Comparison of ENCODE assay signal across 20 cellular contexts in the genomic region with DNA sequence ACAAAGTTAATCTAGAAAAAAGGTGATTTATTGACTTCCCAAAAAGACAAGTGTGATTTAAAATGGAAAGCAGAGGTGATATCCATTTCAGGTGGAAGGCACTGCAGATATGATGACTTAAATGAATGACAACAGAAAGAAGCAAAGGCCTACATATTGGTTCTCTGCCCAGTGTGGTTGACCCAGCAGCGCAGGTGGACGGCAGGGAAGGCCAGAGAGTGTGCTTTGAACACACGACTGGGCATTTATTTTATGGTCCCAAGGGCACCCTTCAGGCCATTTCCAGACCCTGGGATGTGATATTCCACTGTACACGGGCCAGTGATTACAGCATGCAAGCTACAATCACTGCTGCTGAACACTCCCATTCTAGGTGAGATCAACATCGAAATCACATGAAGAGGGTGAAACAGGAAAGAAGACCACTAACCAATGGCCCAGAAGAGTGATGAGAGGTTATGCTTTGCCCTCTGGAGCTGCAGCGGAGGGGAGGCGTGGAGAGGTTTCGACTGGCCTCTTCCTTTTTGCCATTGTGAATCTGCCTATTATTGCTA. TPM values are rescaled to one million over a fixed set of nuclear protein-coding genes. Genes with fewer than 3 reads are reported as not detected.
DNase-seq lines count a peak whose midpoint lies in the region; ATAC-seq and TF ChIP-seq lines count a peak whose summit lies in the region.
"Had no signal": no experiment of that assay in that cellular context is flagged by ENCODE, and none has a peak within 500 bp of the region (broad histone marks: within the 10 kb centered on the region; RNA-seq: fewer than 3 reads in every experiment).

No MANE protein-coding gene starts in this region.

- no peaks in the 10 kb centered on the region for H3K36me3 ChIP-seq in SJCRH30
- H3K36me3 ChIP-seq in colonic mucosa, result no peaks in the 10 kb centered on the region
- peaks cover 0 to 20% (median 0%) of the 10 kb centered on the region in 3 donors for H3K36me3 ChIP-seq in tibial nerve
- H3K36me3 ChIP-seq: neutrophil had no signal

- 85 to 90% methylated on average over 8 of the region's 8 CpGs for WGBS in tibial nerve, 2 donors

- TF ChIP-seq EP300 in tibial nerve (IDR thresholded peaks at IDR 0.05), result no peak

- H3K4me1 Mint-ChIP-seq in nephron progenitor cell, result peaks cover 12% of the 10 kb centered on the region

- no peaks in the 10 kb centered on the region for H3K27me3 ChIP-seq in SJCRH30
- H3K27me3 ChIP-seq in colonic mucosa, result no peaks in the 10 kb centered on the region
- H3K27me3 ChIP-seq in tibial nerve, result no peaks in the 10 kb centered on the region
- H3K27me3 ChIP-seq: gastroesophageal sphincter, neutrophil, upper lobe of left lung had no signal

- H3K36me3 Mint-ChIP-seq in nephron progenitor cell (ENCODE audit: low read depth), result peaks cover 26% of the 10 kb centered on the region

- H3K27ac ChIP-seq in SJCRH30 (no peak overlapping the region), colonic mucosa (no peak overlapping the region), tibial nerve (no peak overlapping the region)
- H3K27ac ChIP-seq: 22Rv1, gastroesophageal sphincter, neutrophil, upper lobe of left lung had no signal

- H3K27ac Mint-ChIP-seq in nephron progenitor cell, result peak overlapping the region; percentile 49

- TF ChIP-seq POLR2A in tibial nerve (IDR thresholded peaks at IDR 0.05), result no peak

- H3K9ac ChIP-seq in colonic mucosa (ENCODE audit: low read depth in 2 of 2, low read length in 2 of 2), result no peak overlapping the region

- H3K4me3 ChIP-seq in SJCRH30 (no peak overlapping the region), colonic mucosa (no peak overlapping the region), tibial nerve (no peak overlapping the region)
- H3K4me3 ChIP-seq: gastroesophageal sphincter, HAP-1, smooth muscle cell, upper lobe of left lung had no signal

- DNase-seq in DMS53 (lab: John Stamatoyannopoulos, UW) (peak; percentile 33), DMS53 treated with DMSO at 0.1 percent for 48 hours (lab: John Stamatoyannopoulos, UW; ENCODE audit: unreplicated experiment) (no peak), nephron progenitor cell (no peak), SJCRH30 (no peak), colonic mucosa (no peak), tibial nerve (ENCODE audit: low spot score in 2 of 2) (no peak)
- DNase-seq: activated CD8-positive, alpha-beta memory T cell treated with anti-CD3 and anti-CD28 coated beads, Interleukin-2, amount 50 U/mL, for 4 hours; anterior cingulate cortex; DMS 273 treated with DMSO at 0.1 percent for 48 hours; effector CD4-positive, alpha-beta T cell; NCI-H524 treated with DMSO at 0.1 percent for 48 hours; upper lobe of left lung had no signal

- TF ChIP-seq CTCF in nephron progenitor cell (IDR thresholded peaks at IDR 0.05), result no peak
- TF ChIP-seq CTCF in colonic mucosa (IDR thresholded peaks at IDR 0.05), result no peak
- no peak for TF ChIP-seq CTCF in tibial nerve (IDR thresholded peaks at IDR 0.05)

- ATAC-seq in GM21786 (IDR thresholded peaks at IDR 0.05; ENCODE audit: unreplicated experiment) (peak; percentile 20), HG03280 (IDR thresholded peaks at IDR 0.05; ENCODE audit: unreplicated experiment) (peak; percentile 16)
- ATAC-seq: gastroesophageal sphincter, Right ventricle myocardium inferior had no signal

- H3K9me3 ChIP-seq in SJCRH30 (replicated peaks) (no peaks in the 10 kb centered on the region), colonic mucosa (no peaks in the 10 kb centered on the region), tibial nerve (no peaks in the 10 kb centered on the region)
- H3K9me3 ChIP-seq: gastroesophageal sphincter, HAP-1, neutrophil, upper lobe of left lung had no signal

- no peaks in the 10 kb centered on the region for H3K27me3 Mint-ChIP-seq in nephron progenitor cell (ENCODE audit: low read depth, poor library complexity)

- H3K4me3 Mint-ChIP-seq in nephron progenitor cell, result no peak overlapping the region

- intact Hi-C loops in colonic mucosa (cut with DNase I), result no loop called here

- no peaks in the 10 kb centered on the region for H3K9me3 Mint-ChIP-seq in nephron progenitor cell

- H3K4me1 ChIP-seq in SJCRH30 (no peaks in the 10 kb centered on the region), colonic mucosa (no peaks in the 10 kb centered on the region), tibial nerve (no peaks in the 10 kb centered on the region)
- H3K4me1 ChIP-seq: gastroesophageal sphincter, upper lobe of left lung had no signal

RNA-seq across cellular contexts. Expression of a gene that starts 33.8 kb away (rescaled TPM):
- 3.5 and 4.5 TPM in 2 replicates for total RNA-seq in SJCRH30 (2014; rRNA removed; shearing (Covaris generic))
- total RNA-seq in colonic mucosa, result 1 to 10 TPM; 5.4 to 6.7 TPM
- total RNA-seq in tibial nerve, result 10 to 100 TPM; 10.2 to 32.1 (median 19.2) TPM
